ENCODE assay signal across 10 cellular contexts in the genomic region with DNA sequence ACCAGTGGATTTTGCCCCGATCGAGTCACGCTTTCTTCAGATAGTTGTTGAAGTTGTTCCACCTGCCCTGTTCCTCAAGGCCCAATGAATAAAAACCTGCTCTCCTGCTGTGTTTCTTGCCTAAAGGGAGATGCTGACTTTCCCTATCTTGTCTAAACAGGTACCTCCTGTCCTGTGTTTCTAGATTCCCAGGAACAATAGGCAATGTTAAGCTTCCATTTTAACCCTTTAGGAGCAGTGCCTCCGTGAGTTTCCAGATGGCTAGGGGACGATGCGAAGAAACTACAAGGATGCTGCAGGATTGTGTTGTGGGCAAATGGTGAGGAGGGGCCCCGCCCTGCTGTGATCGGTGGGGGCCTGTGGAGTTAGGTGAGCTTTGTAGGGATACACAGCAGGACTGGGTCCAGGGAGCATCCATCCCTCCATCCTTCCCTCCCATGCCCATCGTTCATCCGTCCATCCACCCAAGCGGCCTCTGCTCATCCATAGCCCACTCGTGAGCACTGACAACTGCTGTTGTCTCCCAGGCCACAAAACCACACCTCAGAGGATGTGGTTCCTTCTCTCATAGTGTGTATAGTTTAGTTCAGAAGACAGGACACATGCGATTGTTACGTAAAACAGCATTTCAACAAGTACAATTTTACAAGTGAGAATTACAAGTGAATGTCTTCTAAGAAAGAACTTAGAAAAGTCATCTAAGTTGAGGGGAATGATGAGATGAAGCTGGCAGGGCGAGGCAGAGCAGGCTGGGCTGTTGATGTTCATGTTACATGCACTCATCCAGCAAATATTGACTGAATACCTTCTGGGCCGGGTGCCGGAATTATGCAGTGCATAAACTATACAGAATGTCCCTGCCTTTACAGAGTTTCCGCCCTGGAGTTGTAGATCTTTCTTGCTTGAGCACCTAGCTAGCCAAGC. TPM values are rescaled to one million over a fixed set of nuclear protein-coding genes. Genes with fewer than 3 reads are reported as not detected.
DNase-seq lines count a peak whose midpoint lies in the region; ATAC-seq and TF ChIP-seq lines count a peak whose summit lies in the region.
"Had no signal": no experiment of that assay in that cellular context is flagged by ENCODE, and none has a peak within 500 bp of the region (broad histone marks: within the 10 kb centered on the region; RNA-seq: fewer than 3 reads in every experiment).

No MANE protein-coding gene starts in this region.

- H3K4me3 Mint-ChIP-seq in CD14-positive monocyte (peak overlapping the region; percentile 34 to 39), neural crest cell (peak overlapping the region; percentile 47)
- H3K4me3 Mint-ChIP-seq in activated T-helper 2 cell treated with anti-CD3 and anti-CD28 coated beads, Interferon-gamma antibody, Interleukin-2, Interleukin-4, amounts not matched to agents 10 μg/mL and 5 μg/mL and 100 μg/mL, durations not matched to agents 14 hours and 24 hours and 36 hours (ENCODE audit: low read depth), result peak overlapping the region; percentile 43
- H3K4me3 Mint-ChIP-seq: memory B cell had no signal

- DNase-seq in CD14-positive monocyte (ENCODE audit: low spot score) (no peak), NOMO-1 treated with dmso at 0.1 percent for 144 hours (lab: John Stamatoyannopoulos, UW; ENCODE audit: unreplicated experiment) (peak; percentile 29), neural crest cell (ENCODE audit: low read depth, low spot score) (no peak), Kasumi-1 (lab: John Stamatoyannopoulos, UW) (no peak), KG1 (lab: John Stamatoyannopoulos, UW) (no peak), left cardiac atrium (no peak), COR-L47 (lab: John Stamatoyannopoulos, UW) (no peak)
- DNase-seq in activated T-helper 2 cell treated with anti-CD3 and anti-CD28 coated beads, Interferon-gamma antibody, Interleukin-2, Interleukin-4, amounts not matched to agents 10 μg/mL and 5 μg/mL and 100 μg/mL, durations not matched to agents 14 hours and 24 hours and 36 hours (ENCODE audit: low spot score), result peak; percentile 69
- DNase-seq: NCI-H345 had no signal

- ATAC-seq in left cardiac atrium, result no peak

- H3K9me3 Mint-ChIP-seq in CD14-positive monocyte (peaks cover 0 to 4% (median 0%) of the 10 kb centered on the region in 7 donors), neural crest cell (no peaks in the 10 kb centered on the region)
- H3K9me3 Mint-ChIP-seq in activated T-helper 2 cell treated with anti-CD3 and anti-CD28 coated beads, Interferon-gamma antibody, Interleukin-2, Interleukin-4, amounts not matched to agents 10 μg/mL and 5 μg/mL and 100 μg/mL, durations not matched to agents 14 hours and 24 hours and 36 hours, result no peaks in the 10 kb centered on the region
- H3K9me3 Mint-ChIP-seq: memory B cell had no signal

- no peak for TF ChIP-seq CTCF in CD14-positive monocyte (IDR thresholded peaks at IDR 0.05)
- TF ChIP-seq CTCF in neural crest cell (conservative IDR thresholded peaks at IDR 0.05), result no peak

- H3K27ac Mint-ChIP-seq in CD14-positive monocyte (peak overlapping the region; percentile 92 to 97 (median 94)), neural crest cell (ENCODE audit: unreplicated experiment) (no peak overlapping the region)
- peak overlapping the region; percentile 66 for H3K27ac Mint-ChIP-seq in activated T-helper 2 cell treated with anti-CD3 and anti-CD28 coated beads, Interferon-gamma antibody, Interleukin-2, Interleukin-4, amounts not matched to agents 10 μg/mL and 5 μg/mL and 100 μg/mL, durations not matched to agents 14 hours and 24 hours and 36 hours
- H3K27ac Mint-ChIP-seq: memory B cell had no signal

- H3K27me3 Mint-ChIP-seq in CD14-positive monocyte (ENCODE audit: low read depth in 3 of 3), result peaks cover 0 to 2% (median 0%) of the 10 kb centered on the region in 3 donors
- no peaks in the 10 kb centered on the region for H3K27me3 Mint-ChIP-seq in activated T-helper 2 cell treated with anti-CD3 and anti-CD28 coated beads, Interferon-gamma antibody, Interleukin-2, Interleukin-4, amounts not matched to agents 10 μg/mL and 5 μg/mL and 100 μg/mL, durations not matched to agents 14 hours and 24 hours and 36 hours (ENCODE audit: low read depth)
- H3K27me3 Mint-ChIP-seq in neural crest cell (ENCODE audit: low read depth), result peaks cover 16% of the 10 kb centered on the region
- H3K27me3 Mint-ChIP-seq: memory B cell had no signal

- H3K4me1 Mint-ChIP-seq in CD14-positive monocyte, result peaks cover 62% of the 10 kb centered on the region
- H3K4me1 Mint-ChIP-seq in activated T-helper 2 cell treated with anti-CD3 and anti-CD28 coated beads, Interferon-gamma antibody, Interleukin-2, Interleukin-4, amounts not matched to agents 10 μg/mL and 5 μg/mL and 100 μg/mL, durations not matched to agents 14 hours and 24 hours and 36 hours (ENCODE audit: low read depth), result peaks cover 48% of the 10 kb centered on the region
- H3K4me1 Mint-ChIP-seq in neural crest cell, result peaks cover 27% of the 10 kb centered on the region

- H3K36me3 Mint-ChIP-seq in CD14-positive monocyte (peaks cover 6 to 17% of the 10 kb centered on the region in 2 donors), neural crest cell (ENCODE audit: low read depth) (no peaks in the 10 kb centered on the region)
- peaks cover 6% of the 10 kb centered on the region for H3K36me3 Mint-ChIP-seq in activated T-helper 2 cell treated with anti-CD3 and anti-CD28 coated beads, Interferon-gamma antibody, Interleukin-2, Interleukin-4, amounts not matched to agents 10 μg/mL and 5 μg/mL and 100 μg/mL, durations not matched to agents 14 hours and 24 hours and 36 hours (ENCODE audit: low read depth)

- intact Hi-C loops in CD14-positive monocyte (cut with micrococcal nuclease), result no loop called here
- intact Hi-C loops in activated T-helper 2 cell treated with anti-CD3 and anti-CD28 coated beads, Interferon-gamma antibody, Interleukin-2, Interleukin-4, amounts not matched to agents 10 μg/mL and 5 μg/mL and 100 μg/mL, durations not matched to agents 14 hours and 24 hours and 36 hours (cut with micrococcal nuclease), result loop anchor here (1.0 to 10.0 kb wide), 4 partner anchors 14 to 168 kb away; no protein-coding TSS in a partner anchor
- intact Hi-C loops in left cardiac atrium (cut with DNase I), result no loop called here

RNA-seq across cellular contexts. Expression of gene ARSG, which starts 5.2 kb away (rescaled TPM):
- 10 to 100 TPM; 15.5 to 19.2 TPM for polyA plus RNA-seq in CD14-positive monocyte
- total RNA-seq in activated T-helper 2 cell treated with anti-CD3 and anti-CD28 coated beads, Interferon-gamma antibody, Interleukin-2, Interleukin-4, amounts not matched to agents 10 μg/mL and 5 μg/mL and 100 μg/mL, durations not matched to agents 14 hours and 24 hours and 36 hours, result 7.3 and 9.6 TPM in 2 replicates
- total RNA-seq in neural crest cell (5.0 and 6.2 TPM in 2 replicates), left cardiac atrium (1 to 10 TPM; 5.9 to 6.9 TPM)

RNA-seq across cellular contexts. Expression of gene SLC16A6, which starts 5.6 kb away (rescaled TPM):
- polyA plus RNA-seq in CD14-positive monocyte, result 10 to 100 TPM; 12.3 to 14.0 TPM
- 3.1 and 3.4 TPM in 2 replicates for total RNA-seq in activated T-helper 2 cell treated with anti-CD3 and anti-CD28 coated beads, Interferon-gamma antibody, Interleukin-2, Interleukin-4, amounts not matched to agents 10 μg/mL and 5 μg/mL and 100 μg/mL, durations not matched to agents 14 hours and 24 hours and 36 hours
- total RNA-seq in neural crest cell (0.23 and 0.66 TPM in 2 replicates), left cardiac atrium (1 to 10 TPM in 1 of 2 donors, under 1 TPM in 1; 0.62 to 1.4 TPM)

RNA-seq across cellular contexts. Expression of gene AMZ2, which starts 48.6 kb away (rescaled TPM):
- 10 to 100 TPM; 67.2 to 67.6 TPM for polyA plus RNA-seq in CD14-positive monocyte
- 85.9 and 111 TPM in 2 replicates for total RNA-seq in activated T-helper 2 cell treated with anti-CD3 and anti-CD28 coated beads, Interferon-gamma antibody, Interleukin-2, Interleukin-4, amounts not matched to agents 10 μg/mL and 5 μg/mL and 100 μg/mL, durations not matched to agents 14 hours and 24 hours and 36 hours
- total RNA-seq in neural crest cell, result 85.1 and 87.5 TPM in 2 replicates
- 10 to 100 TPM; 71.1 to 77.5 TPM for total RNA-seq in left cardiac atrium

Comparison
In these comparisons a context has a peak if more than half of its experiments do, and no peak if none do; other contexts are left out.
1. DNase-seq: peak in NOMO-1 treated with dmso at 0.1 percent for 144 hours (single experiment) and activated T-helper 2 cell treated with anti-CD3 and anti-CD28 coated beads, Interferon-gamma antibody, Interleukin-2, Interleukin-4, amounts not matched to agents 10 μg/mL and 5 μg/mL and 100 μg/mL, durations not matched to agents 14 hours and 24 hours and 36 hours (single experiment); none in CD14-positive monocyte (single experiment), neural crest cell (single experiment), Kasumi-1 (0 of 2), KG1 (single experiment), left cardiac atrium (single experiment) and COR-L47 (single experiment).
2. Peak in every context shown above with its lines, with median percentiles within 50 percentile points of each other: H3K4me3 Mint-ChIP-seq.